Comparison of ENCODE assay signal across 8 cellular contexts in the genomic region with DNA sequence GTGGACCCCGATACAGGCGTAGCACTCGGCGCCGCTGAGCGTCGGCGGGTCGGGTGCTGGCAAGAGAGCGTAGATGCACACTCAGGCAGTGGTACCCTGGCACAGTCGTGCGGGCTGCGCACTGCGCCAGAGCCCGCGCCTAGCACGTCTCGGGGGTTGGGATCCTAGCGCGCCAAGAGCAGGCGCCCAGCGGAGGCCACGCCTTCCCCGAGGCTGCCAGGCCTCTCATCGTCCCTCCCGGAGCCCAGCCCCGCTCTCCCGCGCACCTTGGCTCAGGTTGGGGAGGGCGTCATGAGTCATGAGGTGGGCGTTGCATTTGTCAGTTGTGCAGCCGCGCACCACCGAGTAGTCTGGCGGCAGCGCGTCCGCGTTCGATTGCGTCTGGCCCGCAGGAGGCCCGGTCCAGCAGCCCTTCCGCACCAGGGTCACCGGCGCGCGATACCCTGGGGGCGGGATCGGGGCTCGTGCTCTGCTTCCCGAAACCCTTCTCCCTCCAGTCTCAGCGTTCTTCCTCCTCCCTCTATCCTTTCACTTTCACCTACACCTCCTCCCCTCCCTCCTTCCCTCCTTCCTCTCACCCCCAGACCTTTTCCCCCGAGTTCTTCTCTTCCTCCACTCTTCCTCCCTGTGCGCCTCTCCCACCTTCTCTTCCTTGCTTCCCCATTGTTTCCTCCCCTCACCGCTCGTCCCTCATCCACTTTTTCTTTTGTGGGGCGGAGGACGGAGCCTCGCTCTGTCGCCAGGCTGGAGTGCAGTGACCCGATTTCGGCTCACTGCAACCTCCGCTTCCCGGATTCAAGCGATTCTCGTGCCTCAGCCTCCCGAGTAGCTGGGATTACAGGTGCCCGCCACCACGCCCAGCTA. TPM values are rescaled to one million over a fixed set of nuclear protein-coding genes. Genes with fewer than 3 reads are reported as not detected.
A peak's percentile ranks its signal among the peaks of the same experiment; 100 is the strongest.
DNase-seq lines count a peak whose midpoint lies in the region; ATAC-seq and TF ChIP-seq lines count a peak whose summit lies in the region.

No MANE protein-coding gene starts in this region.

- CTCF ChIA-PET in OCI-LY7 (lab: Charles Lee; ENCODE audit: unreplicated experiment) = no interaction called here

- H3K9me3 ChIP-seq in fibroblast of lung (ENCODE audit: control insufficient read depth, insufficient read depth, low read depth, low read length) (no peaks in the 10 kb centered on the region), neuron (ENCODE audit: low read length) (peaks cover 8% of the 10 kb centered on the region), transverse colon (no peaks in the 10 kb centered on the region), OCI-LY7 (ENCODE audit: low read length) (no peaks in the 10 kb centered on the region)

- H3K4me2 ChIP-seq in fibroblast of lung (ENCODE audit: extremely low read depth, insufficient read depth, low read length) (peak overlapping the region; percentile 53), OCI-LY7 (ENCODE audit: low read length) (no peak overlapping the region)

- H3K27me3 Mint-ChIP-seq in activated T-cell treated with anti-CD3 and anti-CD28 coated beads, Interleukin-2, amount 50 U/mL, for 24 hours = peaks cover 14% of the 10 kb centered on the region

- H2AFZ ChIP-seq in fibroblast of lung (ENCODE audit: low read length) (peak overlapping the region; percentile 66), neuron (ENCODE audit: low read depth, low read length) (peak overlapping the region; percentile 51), OCI-LY7 (ENCODE audit: low read length) (no peak overlapping the region)

- H3K79me2 ChIP-seq in fibroblast of lung (ENCODE audit: control insufficient read depth, insufficient read depth, low read length) = no peaks in the 10 kb centered on the region
- no peaks in the 10 kb centered on the region for H3K79me2 ChIP-seq in OCI-LY7 (ENCODE audit: insufficient read depth, low read depth, low read length)

- H3K9me2 ChIP-seq in OCI-LY7 (ENCODE audit: insufficient read depth, low read length) = no peaks in the 10 kb centered on the region

- no peak for ATAC-seq in GM19328 (IDR thresholded peaks at IDR 0.05; ENCODE audit: unreplicated experiment)

- no peak overlapping the region for H3K27ac Mint-ChIP-seq in activated T-cell treated with anti-CD3 and anti-CD28 coated beads, Interleukin-2, amount 50 U/mL, for 24 hours

- 26 to 39% methylated on average over 10 to 69 of the region's 70 CpGs for WGBS in transverse colon (ENCODE audit: low coverage in 1 of 2), 2 donors

- H3K9ac ChIP-seq in fibroblast of lung (ENCODE audit: insufficient read depth, low read length) = no peak overlapping the region

- H3K27ac ChIP-seq in fibroblast of lung (ENCODE audit: insufficient read depth, low read length) (no peak overlapping the region), transverse colon (peak overlapping the region in 2 of 4 donors; percentile 34 to 51), OCI-LY7 (ENCODE audit: low read depth, low read length, poor library complexity, severe bottlenecking) (no peak overlapping the region)

- H3K4me3 Mint-ChIP-seq in activated T-cell treated with anti-CD3 and anti-CD28 coated beads, Interleukin-2, amount 50 U/mL, for 24 hours = peak overlapping the region; percentile 70

- H3K36me3 Mint-ChIP-seq in activated T-cell treated with anti-CD3 and anti-CD28 coated beads, Interleukin-2, amount 50 U/mL, for 24 hours (ENCODE audit: low read depth) = no peaks in the 10 kb centered on the region

- TF ChIP-seq POLR2A in transverse colon (IDR thresholded peaks at IDR 0.05) = peak; percentile 47

- H3K9me3 Mint-ChIP-seq in activated T-cell treated with anti-CD3 and anti-CD28 coated beads, Interleukin-2, amount 50 U/mL, for 24 hours = no peaks in the 10 kb centered on the region

- DNase-seq in DMS79 treated with DMSO at 0.1 percent for 48 hours (lab: John Stamatoyannopoulos, UW) (peak; percentile 81), NCI-H2227 (lab: John Stamatoyannopoulos, UW; ENCODE audit: unreplicated experiment) (peak; percentile 82), fibroblast of lung (ENCODE audit: low read depth in 2 of 2) (peak in 1 of 2 donors; percentile 42), transverse colon (peak; percentile 69), OCI-LY7 (ENCODE audit: low spot score) (no peak)
- peak; percentile 76 for DNase-seq in activated T-cell treated with anti-CD3 and anti-CD28 coated beads, Interleukin-2, amount 50 U/mL, for 24 hours

- BruUV-seq in OCI-LY7 (replicated peaks; lab: Mats Ljungman, UMichigan) = no TSS peak

- H3K4me3 ChIP-seq in fibroblast of lung (replicated peaks in 1 of 4; ENCODE audit: control extremely low read depth in 1 of 4, insufficient read depth in 1 of 4, low read depth in 3 of 4, low read length in 4 of 4) (peak overlapping the region; percentile 46 to 57 (median 51)), neuron (ENCODE audit: low read length) (peak overlapping the region; percentile 4), transverse colon (peak overlapping the region; percentile 2 to 58 (median 32)), OCI-LY7 (ENCODE audit: low read depth, low read length, poor library complexity, severe bottlenecking) (no peak overlapping the region)

- no peak for TF ChIP-seq CTCF in fibroblast of lung (conservative IDR thresholded peaks at IDR 0.05 in 1 of 2, IDR thresholded peaks at IDR 0.05 in 1 of 2; ENCODE audit: low read depth in 1 of 2, low read length in 2 of 2)
- TF ChIP-seq CTCF in transverse colon (IDR thresholded peaks at IDR 0.05) = no peak
- no peak for TF ChIP-seq CTCF in OCI-LY7 (conservative IDR thresholded peaks at IDR 0.05; ENCODE audit: low read length)

- intact Hi-C loops in transverse colon (cut with DNase I; ENCODE audit: low total_unique reads) (no loop called here), OCI-LY7 (cut with micrococcal nuclease; ENCODE audit: unreplicated experiment) (no loop called here)

- H3K36me3 ChIP-seq in fibroblast of lung (ENCODE audit: control insufficient read depth, insufficient read depth, low read length) (no peaks in the 10 kb centered on the region), neuron (ENCODE audit: insufficient read depth, low read length) (no peaks in the 10 kb centered on the region), transverse colon (no peaks in the 10 kb centered on the region), OCI-LY7 (ENCODE audit: insufficient read depth, low read length) (no peaks in the 10 kb centered on the region)

- in situ Hi-C loops in transverse colon (cut with MboI; ENCODE audit: low pct_ligation_motif_present in 1 of 4, low pct_unique_long_range_greater_than_20kb in 1 of 4, low sequenced_read_pairs in 3 of 4) = no loop called here

- POLR2A ChIA-PET in OCI-LY7 (lab: Charles Lee) = no interaction called here

- H4K20me1 ChIP-seq in fibroblast of lung (ENCODE audit: control insufficient read depth, extremely low read depth, insufficient read depth, low read length) (no peaks in the 10 kb centered on the region), OCI-LY7 (ENCODE audit: insufficient read depth, low read length) (no peaks in the 10 kb centered on the region)

- TF ChIP-seq EP300 in transverse colon (IDR thresholded peaks at IDR 0.05; ENCODE audit: low read depth) = no peak

- H3K4me1 Mint-ChIP-seq in activated T-cell treated with anti-CD3 and anti-CD28 coated beads, Interleukin-2, amount 50 U/mL, for 24 hours (ENCODE audit: low read depth) = peaks cover 12% of the 10 kb centered on the region

- H3K4me1 ChIP-seq in fibroblast of lung (ENCODE audit: control insufficient read depth, extremely low read depth, insufficient read depth, low read length) (no peaks in the 10 kb centered on the region), neuron (ENCODE audit: insufficient read depth, low read length) (peaks cover 2% of the 10 kb centered on the region), transverse colon (peaks cover 0 to 16% (median 14%) of the 10 kb centered on the region in 4 donors), OCI-LY7 (ENCODE audit: insufficient read depth, low read length, poor library complexity, severe bottlenecking) (no peaks in the 10 kb centered on the region)

- H3K27me3 ChIP-seq in fibroblast of lung (ENCODE audit: control insufficient read depth, insufficient read depth, low read length) = peaks cover 16% of the 10 kb centered on the region
- H3K27me3 ChIP-seq in neuron (ENCODE audit: insufficient read depth, low read length) = peaks cover 44% of the 10 kb centered on the region
- H3K27me3 ChIP-seq in transverse colon = peaks cover 3% of the 10 kb centered on the region

RNA-seq across cellular contexts. Expression of a gene that starts 3.5 kb away (rescaled TPM):
- total RNA-seq in fibroblast of lung = 0.50 and 1.0 TPM in 2 replicates
- 0.12 and 0.37 TPM in 2 replicates for polyA plus RNA-seq in fibroblast of lung
- polyA plus RNA-seq in fibroblast of lung (2012) = 0.08 and 0.28 TPM in 2 replicates
- 1.5 TPM in 1 of 2 replicates, not detected in the other for polyA minus RNA-seq in fibroblast of lung (ENCODE audit: low replicate concordance)
- 1 to 10 TPM in 3 of 4 donors, not detected in 1; 2.1 to 5.2 (median 2.6) TPM for total RNA-seq in transverse colon
- total RNA-seq in OCI-LY7 (2014; rRNA removed; shearing (Covaris generic)) = not detected in 2 replicates
- total RNA-seq in OCI-LY7 (2022) = not detected in 2 replicates

RNA-seq across cellular contexts. Expression of a gene that starts 18.0 kb away (rescaled TPM):
- total RNA-seq in fibroblast of lung (0.26 and 0.83 TPM in 2 replicates), transverse colon (10 to 100 TPM in 3 of 4 donors, not detected in 1; 26.5 to 72.2 (median 37.4) TPM), OCI-LY7 (2022) (39.3 and 40.0 TPM in 2 replicates)
- 0.41 and 0.53 TPM in 2 replicates for polyA plus RNA-seq in fibroblast of lung
- polyA plus RNA-seq in fibroblast of lung (2012) = 0.51 and 1.0 TPM in 2 replicates
- polyA minus RNA-seq in fibroblast of lung (ENCODE audit: low replicate concordance) = 7.1 TPM in 1 of 2 replicates, not detected in the other
- 31.3 and 39.7 TPM in 2 replicates for total RNA-seq in OCI-LY7 (2014; rRNA removed; shearing (Covaris generic))

RNA-seq across cellular contexts. Expression of a gene that starts 28.3 kb away (rescaled TPM):
- 12.8 and 15.2 TPM in 2 replicates for total RNA-seq in fibroblast of lung
- polyA plus RNA-seq in fibroblast of lung = 3.5 and 5.8 TPM in 2 replicates
- polyA plus RNA-seq in fibroblast of lung (2012) = 1.9 and 4.2 TPM in 2 replicates
- 0.59 and 7.7 TPM in 2 replicates for polyA minus RNA-seq in fibroblast of lung (ENCODE audit: low replicate concordance)
- 100 to 1,000 TPM in 1 of 4 donors, 10 to 100 TPM in 3; 10.9 to 168 (median 17.8) TPM for total RNA-seq in transverse colon
- 4.3 and 4.8 TPM in 2 replicates for total RNA-seq in OCI-LY7 (2014; rRNA removed; shearing (Covaris generic))
- 1.9 and 2.8 TPM in 2 replicates for total RNA-seq in OCI-LY7 (2022)

RNA-seq across cellular contexts. Expression of a gene that starts 44.0 kb away (rescaled TPM):
- total RNA-seq in fibroblast of lung (5.9 and 6.1 TPM in 2 replicates), transverse colon (10 to 100 TPM in 3 of 4 donors, 1 to 10 TPM in 1; 4.1 to 68.7 (median 13.8) TPM), OCI-LY7 (2022) (75.5 and 83.1 TPM in 2 replicates)
- 6.0 and 10.2 TPM in 2 replicates for polyA plus RNA-seq in fibroblast of lung
- polyA plus RNA-seq in fibroblast of lung (2012) = 18.1 and 23.7 TPM in 2 replicates
- 14.1 and 28.0 TPM in 2 replicates for polyA minus RNA-seq in fibroblast of lung (ENCODE audit: low replicate concordance)
- 49.1 and 65.6 TPM in 2 replicates for total RNA-seq in OCI-LY7 (2014; rRNA removed; shearing (Covaris generic))
